ENCODE assay signal across 18 cellular contexts in the genomic region with DNA sequence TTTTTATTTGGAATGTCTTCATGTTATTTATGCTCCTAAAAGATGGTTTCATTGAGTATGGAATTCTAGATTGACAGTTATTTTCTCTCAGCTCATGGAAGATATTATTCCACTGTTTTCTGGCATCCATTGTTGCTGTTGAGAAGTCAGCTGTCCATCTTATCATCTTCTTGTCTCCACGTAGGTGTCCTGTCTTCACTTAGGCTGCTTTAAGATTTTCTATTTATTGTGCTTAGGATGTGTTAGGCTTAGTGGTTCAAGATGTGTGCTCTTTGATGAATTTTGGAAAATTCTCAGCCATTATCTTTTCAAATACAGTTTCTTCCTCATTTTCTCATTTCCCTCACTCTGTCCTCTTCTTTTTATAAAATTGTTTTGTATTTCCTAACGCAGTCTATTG. TPM values are rescaled to one million over a fixed set of nuclear protein-coding genes. Genes with fewer than 3 reads are reported as not detected.
DNase-seq lines count a peak whose midpoint lies in the region; ATAC-seq, FAIRE-seq and TF ChIP-seq lines count a peak whose summit lies in the region.
"Had no signal": no experiment of that assay in that cellular context is flagged by ENCODE, and none has a peak within 500 bp of the region (broad histone marks: within the 10 kb centered on the region; RNA-seq: fewer than 3 reads in every experiment).

No MANE protein-coding gene starts in this region.

- no peak for TF ChIP-seq CTCF in HepG2 (CRISPR knock-in tag; IDR thresholded peaks at IDR 0.05)
- TF ChIP-seq CTCF in right lobe of liver (IDR thresholded peaks at IDR 0.05) = no peak
- no peak for TF ChIP-seq CTCF in spleen (IDR thresholded peaks at IDR 0.05 in 8 of 11, conservative IDR thresholded peaks at IDR 0.05 in 3 of 11)

- H3K36me3 ChIP-seq in HepG2 (replicated peaks in 1 of 2; ENCODE audit: control insufficient read depth in 1 of 2, insufficient read depth in 2 of 2, low read length in 2 of 2) (peaks cover 23 to 70% of the 10 kb centered on the region in 2 experiments), right lobe of liver (peaks cover 0 to 35% (median 14%) of the 10 kb centered on the region in 4 donors), spleen (peaks cover 8 to 100% (median 94%) of the 10 kb centered on the region in 6 donors)

- DNase-seq in HepG2 (ENCODE audit: low spot score) = no peak
- DNase-seq in right lobe of liver = no peak
- peak; percentile 17 for DNase-seq in SK-MEL-5 (ENCODE audit: low read depth, low spot score)
- DNase-seq in erythroblast (lab: John Stamatoyannopoulos, UW) = peak; percentile 33 to 39
- no peak for DNase-seq in spleen
- DNase-seq in iPS-NIHi7 (ENCODE audit: extremely low spot score) = no peak
- DNase-seq in EL = no peak
- DNase-seq: activated CD8-positive, alpha-beta T cell treated with anti-CD3 and anti-CD28 coated beads for 36 hours; activated naive CD4-positive, alpha-beta T cell treated with anti-CD3 and anti-CD28 coated beads, Interleukin-2, amount 10 ng/mL, durations not matched to agents 7 days and 5 days; activated T-cell treated with anti-CD3 and anti-CD28 coated beads, Interleukin-2, amount 50 U/mL, for 24 hours; Karpas-422; left colon; NCI-H1417 treated with DMSO at 0.1 percent for 48 hours; NCI-H774; Peyer's patch; SK-N-SH had no signal

- CTCF ChIA-PET in HepG2 (lab: Yijun Ruan, JAX; ENCODE audit: low intra/inter-chr PET ratio, low total read pairs) = no interaction called here

- H3K9ac ChIP-seq in HepG2 (ENCODE audit: insufficient read depth, low read depth, low read length) = no peak overlapping the region
- H3K9ac ChIP-seq: SK-N-SH had no signal

- no peak overlapping the region for H3K27ac ChIP-seq in HepG2 (ENCODE audit: extremely low read length, insufficient read depth, low read length)
- no peak overlapping the region for H3K27ac ChIP-seq in right lobe of liver
- no peak overlapping the region for H3K27ac ChIP-seq in spleen
- H3K27ac ChIP-seq: Peyer's patch, vagina had no signal

- TF ChIP-seq POLR2A in HepG2 (IDR thresholded peaks at IDR 0.05; ENCODE audit: insufficient read depth in 1 of 2, low read depth in 2 of 2, low read length in 2 of 2) = no peak
- TF ChIP-seq POLR2A in right lobe of liver (IDR thresholded peaks at IDR 0.05) = no peak
- no peak for TF ChIP-seq POLR2A in erythroblast (IDR thresholded peaks at IDR 0.05; ENCODE audit: low read length)
- no peak for TF ChIP-seq POLR2A in spleen (IDR thresholded peaks at IDR 0.05)

- intact Hi-C loops in HepG2 (cut with micrococcal nuclease; ENCODE audit: unreplicated experiment) (loop anchor here (5.0 kb wide), 1 partner anchor 51 kb away; the partner anchor contains the start of gene SNRK), right lobe of liver (cut with DNase I) (no loop called here), spleen (cut with DNase I; ENCODE audit: low total_unique reads) (no loop called here)

- no peaks in the 10 kb centered on the region for H4K20me1 ChIP-seq in HepG2 (ENCODE audit: insufficient read depth, low read length)

- H3K9me3 ChIP-seq in HepG2 (ENCODE audit: low read length) (peaks cover 22% of the 10 kb centered on the region), right lobe of liver (peaks cover 0 to 22% (median 0%) of the 10 kb centered on the region in 4 donors), spleen (peaks cover 18 to 58% (median 53%) of the 10 kb centered on the region in 8 donors)

- in situ Hi-C loops in HepG2 (cut with HindIII; ENCODE audit: extremely low pct_ligation_motif_present, low pct_unique_long_range_greater_than_20kb) = no loop called here
- in situ Hi-C loops in SK-MEL-5 (cut with HindIII; ENCODE audit: low pct_unique_long_range_greater_than_20kb, low sequenced_read_pairs) = no loop called here

- H3K4me3 ChIP-seq in HepG2 (replicated peaks in 1 of 3; ENCODE audit: insufficient read depth in 1 of 3, low read depth in 2 of 3, low read length in 3 of 3) (no peak overlapping the region), right lobe of liver (no peak overlapping the region), spleen (no peak overlapping the region)
- H3K4me3 ChIP-seq: Peyer's patch, vagina had no signal

- 91% methylated on average over 2 of the region's 2 CpGs for WGBS in HepG2 (ENCODE audit: low lambda C conversion rate)
- WGBS in right lobe of liver (ENCODE audit: insufficient coverage, low coverage, low lambda C conversion rate, missing lambda C conversion rate) = 94% methylated on average over 2 of the region's 2 CpGs
- WGBS in spleen, 5 donors = 93 to 99% (median 97%) methylated on average over 2 of the region's 2 CpGs

- peaks cover 17% of the 10 kb centered on the region for H3K79me2 ChIP-seq in HepG2 (ENCODE audit: insufficient read depth, low read length)

- H3K4me2 ChIP-seq in HepG2 (ENCODE audit: low read depth, low read length) = no peak overlapping the region
- H3K4me2 ChIP-seq: SK-N-SH had no signal

- H3K27me3 ChIP-seq in HepG2 (ENCODE audit: control insufficient read depth in 1 of 2, insufficient read depth in 2 of 2, low read length in 2 of 2) (no peaks in the 10 kb centered on the region), right lobe of liver (no peaks in the 10 kb centered on the region), spleen (replicated peaks in 1 of 7) (no peaks in the 10 kb centered on the region)
- H3K27me3 ChIP-seq: Peyer's patch, vagina had no signal

- no TSS peak for BruUV-seq in HepG2 (replicated peaks; lab: Mats Ljungman, UMichigan)

- TF ChIP-seq RAD21 in HepG2 (CRISPR knock-in tag; IDR thresholded peaks at IDR 0.05) = no peak

- TF ChIP-seq EP300 in HepG2 (IDR thresholded peaks at IDR 0.05; ENCODE audit: low read depth in 2 of 2, low read length in 2 of 2) = no peak
- TF ChIP-seq EP300 in HepG2 (CRISPR knock-in tag; IDR thresholded peaks at IDR 0.05; ENCODE audit: borderline replicate concordance) = no peak

- no peak for FAIRE-seq in HepG2 (lab: Jason Lieb, UNC)

- no peaks in the 10 kb centered on the region for H3K4me1 ChIP-seq in HepG2 (ENCODE audit: insufficient read depth, low read length)
- peaks cover 0 to 10% (median 0%) of the 10 kb centered on the region in 4 donors for H3K4me1 ChIP-seq in right lobe of liver
- peaks cover 0 to 22% (median 10%) of the 10 kb centered on the region in 6 donors for H3K4me1 ChIP-seq in spleen
- H3K4me1 ChIP-seq: Peyer's patch, vagina had no signal

- POLR2A ChIA-PET in HepG2 (lab: Yijun Ruan, JAX) = no interaction called here

- no peak overlapping the region for H2AFZ ChIP-seq in HepG2 (ENCODE audit: low read length)

- ATAC-seq in HepG2 = no peak
- ATAC-seq in right lobe of liver = no peak
- ATAC-seq in GM21576 (IDR thresholded peaks at IDR 0.05; ENCODE audit: unreplicated experiment) = no peak
- ATAC-seq: activated CD8-positive, alpha-beta T cell treated with anti-CD3 and anti-CD28 coated beads for 36 hours; left colon had no signal

TF ChIP-seq in HepG2, 621 proteins besides CTCF, POLR2A, EP300 and RAD21 (continues in another document):
- TF ChIP-seq SRSF9 (IDR thresholded peaks at IDR 0.05; ENCODE audit: borderline replicate concordance, insufficient read depth, low read depth, low read length, poor library complexity, severe bottlenecking) = no peak

RNA-seq across cellular contexts. Expression of gene SNRK, which starts 52.0 kb away (rescaled TPM):
- total RNA-seq in HepG2 (2016; rRNA removed; fragmentation: Illumina TruSeq; extraction: Trizol) (11.4 and 14.2 TPM in 2 replicates), right lobe of liver (10 to 100 TPM; 14.0 to 26.2 (median 15.3) TPM), spleen (100 to 1,000 TPM in 4 of 7 donors, 10 to 100 TPM in 3; 83.7 to 121 (median 106) TPM)
- total RNA-seq in HepG2 (2016; cell fraction: cytosol; rRNA removed; fragmentation: Illumina TruSeq; extraction: Trizol; ENCODE audit: low read depth) = 15.7 and 20.4 TPM in 2 replicates
- total RNA-seq in HepG2 (2016; cell fraction: insoluble cytoplasmic fraction; rRNA removed; fragmentation: Illumina TruSeq; extraction: Trizol) = 11.4 and 12.5 TPM in 2 replicates
- 7.8 and 8.4 TPM in 2 replicates for total RNA-seq in HepG2 (2016; cell fraction: membrane; rRNA removed; fragmentation: Illumina TruSeq; extraction: Trizol)
- total RNA-seq in HepG2 (2016; cell fraction: nucleus; rRNA removed; fragmentation: Illumina TruSeq; extraction: Trizol) = 16.3 and 19.8 TPM in 2 replicates
- polyA plus RNA-seq in HepG2 (2011; rRNA removed) (16.1 and 16.3 TPM in 2 replicates), spleen (10 to 100 TPM; 12.0 to 17.9 (median 12.8) TPM)
- polyA plus RNA-seq in HepG2 (2011; cell fraction: cytosol; rRNA removed) = 8.9 and 9.0 TPM in 2 replicates
- polyA plus RNA-seq in HepG2 (2011; cell fraction: nucleus; rRNA removed) = 22.4 and 28.9 TPM in 2 replicates
- 15.9 and 17.5 TPM in 2 replicates for polyA plus RNA-seq in HepG2 (2012)
- 0.21 and 0.26 TPM in 2 replicates for polyA plus RNA-seq in HepG2 (2016; cell fraction: cytosol; fragmentation: Illumina TruSeq; extraction: Trizol; ENCODE audit: low read depth)
- 7.4 and 8.1 TPM in 2 replicates for polyA plus RNA-seq in HepG2 (2016; cell fraction: insoluble cytoplasmic fraction; fragmentation: Illumina TruSeq; extraction: Trizol; ENCODE audit: low read depth)
- 1.5 TPM in 2 replicates for polyA plus RNA-seq in HepG2 (2016; cell fraction: membrane; fragmentation: Illumina TruSeq; extraction: Trizol; ENCODE audit: low read depth)
- 15.7 and 17.5 TPM in 2 replicates for polyA plus RNA-seq in HepG2 (2016; cell fraction: nucleus; fragmentation: Illumina TruSeq; extraction: Trizol; ENCODE audit: insufficient read depth, low read depth)
- polyA minus RNA-seq in HepG2 (2011; rRNA and poly(A)+ RNA removed; ENCODE audit: low replicate concordance) = 38.0 and 68.3 TPM in 2 replicates
- polyA minus RNA-seq in HepG2 (2011; cell fraction: cytosol; rRNA and poly(A)+ RNA removed) = 35.4 and 37.5 TPM in 2 replicates
- 73.0 and 87.2 TPM in 2 replicates for polyA minus RNA-seq in HepG2 (2011; cell fraction: nucleus; rRNA and poly(A)+ RNA removed)
- 19.7 and 20.6 TPM in 2 replicates for total RNA-seq in SK-MEL-5 (2014; rRNA removed; shearing (Covaris generic))
- 7.1 and 11.4 TPM in 2 replicates for polyA plus RNA-seq in SK-MEL-5 (2015; cell fraction: cytosol; rRNA removed)
- 13.3 and 14.6 TPM in 2 replicates for polyA plus RNA-seq in SK-MEL-5 (2015; cell fraction: nucleus; rRNA removed)

Comparison
In these comparisons a context has a peak if more than half of its experiments do, and no peak if none do; other contexts are left out.
1. DNase-seq: peak in SK-MEL-5 (single experiment) and erythroblast (2 of 2); none in HepG2 (single experiment), right lobe of liver (0 of 3), spleen (single experiment), iPS-NIHi7 (single experiment) and EL (single experiment).